1 cellular context compared by ENCODE assay signal in the genomic region with DNA sequence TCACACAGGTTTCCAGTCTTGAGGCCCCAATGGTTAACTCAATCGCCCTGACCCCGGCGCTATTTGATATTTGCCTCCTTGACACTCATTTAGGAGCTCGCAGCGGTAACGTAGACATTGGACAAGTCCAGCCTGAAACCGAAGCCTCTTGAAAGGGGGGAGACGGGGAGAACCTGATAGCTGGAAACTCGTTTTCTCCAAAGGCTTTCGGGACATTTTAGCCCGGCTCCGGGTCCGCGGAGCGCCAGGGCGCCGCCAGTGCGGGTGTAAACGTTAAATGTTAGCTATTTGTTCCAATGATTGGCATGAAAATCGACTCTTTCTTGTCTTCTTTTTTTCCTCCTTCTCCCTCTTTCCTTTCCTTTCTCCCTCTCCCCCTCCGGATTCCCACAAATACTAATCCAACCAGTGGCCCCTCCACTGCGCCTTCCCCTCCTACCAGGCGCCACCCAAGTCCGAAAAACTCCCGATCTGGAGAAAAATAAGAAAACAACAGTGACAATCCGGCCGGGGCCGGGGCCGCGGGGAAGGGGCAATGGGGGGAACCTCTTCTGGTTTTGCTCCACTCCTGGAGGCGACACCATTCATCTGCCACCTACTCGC.
TF ChIP-seq lines count a peak whose summit lies in the region.

No MANE protein-coding gene starts in this region.

TF ChIP-seq in neural cell, 6 proteins besides CTCF, POLR2A, EP300 and RAD21 (continued from another document):
- TF ChIP-seq, protein P1, sequence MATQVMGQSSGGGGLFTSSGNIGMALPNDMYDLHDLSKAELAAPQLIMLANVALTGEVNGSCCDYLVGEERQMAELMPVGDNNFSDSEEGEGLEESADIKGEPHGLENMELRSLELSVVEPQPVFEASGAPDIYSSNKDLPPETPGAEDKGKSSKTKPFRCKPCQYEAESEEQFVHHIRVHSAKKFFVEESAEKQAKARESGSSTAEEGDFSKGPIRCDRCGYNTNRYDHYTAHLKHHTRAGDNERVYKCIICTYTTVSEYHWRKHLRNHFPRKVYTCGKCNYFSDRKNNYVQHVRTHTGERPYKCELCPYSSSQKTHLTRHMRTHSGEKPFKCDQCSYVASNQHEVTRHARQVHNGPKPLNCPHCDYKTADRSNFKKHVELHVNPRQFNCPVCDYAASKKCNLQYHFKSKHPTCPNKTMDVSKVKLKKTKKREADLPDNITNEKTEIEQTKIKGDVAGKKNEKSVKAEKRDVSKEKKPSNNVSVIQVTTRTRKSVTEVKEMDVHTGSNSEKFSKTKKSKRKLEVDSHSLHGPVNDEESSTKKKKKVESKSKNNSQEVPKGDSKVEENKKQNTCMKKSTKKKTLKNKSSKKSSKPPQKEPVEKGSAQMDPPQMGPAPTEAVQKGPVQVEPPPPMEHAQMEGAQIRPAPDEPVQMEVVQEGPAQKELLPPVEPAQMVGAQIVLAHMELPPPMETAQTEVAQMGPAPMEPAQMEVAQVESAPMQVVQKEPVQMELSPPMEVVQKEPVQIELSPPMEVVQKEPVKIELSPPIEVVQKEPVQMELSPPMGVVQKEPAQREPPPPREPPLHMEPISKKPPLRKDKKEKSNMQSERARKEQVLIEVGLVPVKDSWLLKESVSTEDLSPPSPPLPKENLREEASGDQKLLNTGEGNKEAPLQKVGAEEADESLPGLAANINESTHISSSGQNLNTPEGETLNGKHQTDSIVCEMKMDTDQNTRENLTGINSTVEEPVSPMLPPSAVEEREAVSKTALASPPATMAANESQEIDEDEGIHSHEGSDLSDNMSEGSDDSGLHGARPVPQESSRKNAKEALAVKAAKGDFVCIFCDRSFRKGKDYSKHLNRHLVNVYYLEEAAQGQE (IDR thresholded peaks at IDR 0.05; ENCODE audit: borderline replicate concordance) = no peak
TF ChIP-seq in neural cell: peak in this region for 2.
